In genomic region chr5:65808818-65809217, GRCh38 we compare ENCODE assay signal across 1 cellular context.
TF ChIP-seq lines count a peak whose summit lies in the region.

No MANE protein-coding gene starts in this region.

TF ChIP-seq in HEK293, 187 proteins besides CTCF, POLR2A, EP300 and RAD21 (continued from another document and continues in another):
- TF ChIP-seq, protein P1, sequence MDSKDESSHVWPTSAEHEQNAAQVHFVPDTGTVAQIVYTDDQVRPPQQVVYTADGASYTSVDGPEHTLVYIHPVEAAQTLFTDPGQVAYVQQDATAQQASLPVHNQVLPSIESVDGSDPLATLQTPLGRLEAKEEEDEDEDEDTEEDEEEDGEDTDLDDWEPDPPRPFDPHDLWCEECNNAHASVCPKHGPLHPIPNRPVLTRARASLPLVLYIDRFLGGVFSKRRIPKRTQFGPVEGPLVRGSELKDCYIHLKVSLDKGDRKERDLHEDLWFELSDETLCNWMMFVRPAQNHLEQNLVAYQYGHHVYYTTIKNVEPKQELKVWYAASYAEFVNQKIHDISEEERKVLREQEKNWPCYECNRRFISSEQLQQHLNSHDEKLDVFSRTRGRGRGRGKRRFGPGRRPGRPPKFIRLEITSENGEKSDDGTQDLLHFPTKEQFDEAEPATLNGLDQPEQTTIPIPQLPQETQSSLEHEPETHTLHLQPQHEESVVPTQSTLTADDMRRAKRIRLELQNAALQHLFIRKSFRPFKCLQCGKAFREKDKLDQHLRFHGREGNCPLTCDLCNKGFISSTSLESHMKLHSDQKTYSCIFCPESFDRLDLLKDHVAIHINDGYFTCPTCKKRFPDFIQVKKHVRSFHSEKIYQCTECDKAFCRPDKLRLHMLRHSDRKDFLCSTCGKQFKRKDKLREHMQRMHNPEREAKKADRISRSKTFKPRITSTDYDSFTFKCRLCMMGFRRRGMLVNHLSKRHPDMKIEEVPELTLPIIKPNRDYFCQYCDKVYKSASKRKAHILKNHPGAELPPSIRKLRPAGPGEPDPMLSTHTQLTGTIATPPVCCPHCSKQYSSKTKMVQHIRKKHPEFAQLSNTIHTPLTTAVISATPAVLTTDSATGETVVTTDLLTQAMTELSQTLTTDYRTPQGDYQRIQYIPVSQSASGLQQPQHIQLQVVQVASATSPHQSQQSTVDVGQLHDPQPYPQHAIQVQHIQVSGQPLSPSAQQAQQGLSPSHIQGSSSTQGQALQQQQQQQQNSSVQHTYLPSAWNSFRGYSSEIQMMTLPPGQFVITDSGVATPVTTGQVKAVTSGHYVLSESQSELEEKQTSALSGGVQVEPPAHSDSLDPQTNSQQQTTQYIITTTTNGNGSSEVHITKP (tag by site-specific recombination; IDR thresholded peaks at IDR 0.05), result 0 out of 2 replicates have a peak, but pooled peaks have one; percentile 29
- TF ChIP-seq ZNF654 (tag by site-specific recombination; IDR thresholded peaks at IDR 0.05; ENCODE audit: low read depth), result no peak
- no peak for TF ChIP-seq EGR2 (tag by site-specific recombination; IDR thresholded peaks at IDR 0.05; ENCODE audit: low read depth)
- TF ChIP-seq ZNF791 (tag by site-specific recombination; IDR thresholded peaks at IDR 0.05), result no peak
- no peak for TF ChIP-seq ZNF600 (tag by site-specific recombination; IDR thresholded peaks at IDR 0.05)
- no peak for TF ChIP-seq OVOL3 (tag by site-specific recombination; IDR thresholded peaks at IDR 0.05)
- TF ChIP-seq ZNF513 (tag by site-specific recombination; IDR thresholded peaks at IDR 0.05), result no peak
- TF ChIP-seq ZNF692 (tag by site-specific recombination; IDR thresholded peaks at IDR 0.05), result 0 out of 2 replicates have a peak, but pooled peaks have one; percentile 17
- no peak for TF ChIP-seq GLIS2 (tag by site-specific recombination; IDR thresholded peaks at IDR 0.05)
- TF ChIP-seq SP3 (tag by site-specific recombination; IDR thresholded peaks at IDR 0.05), result no peak
- no peak for TF ChIP-seq GFI1B (tag by site-specific recombination; IDR thresholded peaks at IDR 0.05)
- no peak for TF ChIP-seq KLF9 (tag by site-specific recombination; IDR thresholded peaks at IDR 0.05; ENCODE audit: low read depth)
- TF ChIP-seq, protein P2, sequence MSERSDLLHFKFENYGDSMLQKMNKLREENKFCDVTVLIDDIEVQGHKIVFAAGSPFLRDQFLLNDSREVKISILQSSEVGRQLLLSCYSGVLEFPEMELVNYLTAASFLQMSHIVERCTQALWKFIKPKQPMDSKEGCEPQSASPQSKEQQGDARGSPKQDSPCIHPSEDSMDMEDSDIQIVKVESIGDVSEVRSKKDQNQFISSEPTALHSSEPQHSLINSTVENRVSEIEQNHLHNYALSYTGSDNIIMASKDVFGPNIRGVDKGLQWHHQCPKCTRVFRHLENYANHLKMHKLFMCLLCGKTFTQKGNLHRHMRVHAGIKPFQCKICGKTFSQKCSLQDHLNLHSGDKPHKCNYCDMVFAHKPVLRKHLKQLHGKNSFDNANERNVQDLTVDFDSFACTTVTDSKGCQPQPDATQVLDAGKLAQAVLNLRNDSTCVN (tag by site-specific recombination; optimal IDR thresholded peaks at IDR 0.05), result no peak
- no peak for TF ChIP-seq ZBTB7A (tag by site-specific recombination; IDR thresholded peaks at IDR 0.05; ENCODE audit: low read depth)
- TF ChIP-seq, protein P3, sequence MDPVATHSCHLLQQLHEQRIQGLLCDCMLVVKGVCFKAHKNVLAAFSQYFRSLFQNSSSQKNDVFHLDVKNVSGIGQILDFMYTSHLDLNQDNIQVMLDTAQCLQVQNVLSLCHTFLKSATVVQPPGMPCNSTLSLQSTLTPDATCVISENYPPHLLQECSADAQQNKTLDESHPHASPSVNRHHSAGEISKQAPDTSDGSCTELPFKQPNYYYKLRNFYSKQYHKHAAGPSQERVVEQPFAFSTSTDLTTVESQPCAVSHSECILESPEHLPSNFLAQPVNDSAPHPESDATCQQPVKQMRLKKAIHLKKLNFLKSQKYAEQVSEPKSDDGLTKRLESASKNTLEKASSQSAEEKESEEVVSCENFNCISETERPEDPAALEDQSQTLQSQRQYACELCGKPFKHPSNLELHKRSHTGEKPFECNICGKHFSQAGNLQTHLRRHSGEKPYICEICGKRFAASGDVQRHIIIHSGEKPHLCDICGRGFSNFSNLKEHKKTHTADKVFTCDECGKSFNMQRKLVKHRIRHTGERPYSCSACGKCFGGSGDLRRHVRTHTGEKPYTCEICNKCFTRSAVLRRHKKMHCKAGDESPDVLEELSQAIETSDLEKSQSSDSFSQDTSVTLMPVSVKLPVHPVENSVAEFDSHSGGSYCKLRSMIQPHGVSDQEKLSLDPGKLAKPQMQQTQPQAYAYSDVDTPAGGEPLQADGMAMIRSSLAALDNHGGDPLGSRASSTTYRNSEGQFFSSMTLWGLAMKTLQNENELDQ (tag by site-specific recombination; IDR thresholded peaks at IDR 0.05; ENCODE audit: low read depth), result no peak
- peak; percentile 59; the same call in 1 of the 2 replicates for TF ChIP-seq ZXDB (tag by site-specific recombination; IDR thresholded peaks at IDR 0.05)
- no peak for TF ChIP-seq ZNF707 (tag by site-specific recombination; IDR thresholded peaks at IDR 0.05)
- TF ChIP-seq ZFHX2 (tag by site-specific recombination; conservative IDR thresholded peaks at IDR 0.05), result no peak
- no peak for TF ChIP-seq ZSCAN18 (tag by site-specific recombination; IDR thresholded peaks at IDR 0.05)
- no peak for TF ChIP-seq KLF1 (tag by site-specific recombination; IDR thresholded peaks at IDR 0.05)
- no peak for TF ChIP-seq ZNF175 (tag by site-specific recombination; IDR thresholded peaks at IDR 0.05)
- TF ChIP-seq ZSCAN16 (tag by site-specific recombination; IDR thresholded peaks at IDR 0.05), result no peak
- no peak for TF ChIP-seq PRDM2 (tag by site-specific recombination; IDR thresholded peaks at IDR 0.05; ENCODE audit: borderline replicate concordance)
- no peak for TF ChIP-seq ZNF138 (tag by site-specific recombination; IDR thresholded peaks at IDR 0.05; ENCODE audit: borderline replicate concordance)
- no peak for TF ChIP-seq ZNF596 (tag by site-specific recombination; IDR thresholded peaks at IDR 0.05)
- TF ChIP-seq ZNF518A (tag by site-specific recombination; conservative IDR thresholded peaks at IDR 0.05; ENCODE audit: low read depth), result peak; percentile 62
- peak; percentile 99 for TF ChIP-seq ZBTB17 (tag by site-specific recombination; IDR thresholded peaks at IDR 0.05)
- TF ChIP-seq ZNF24 (tag by site-specific recombination; IDR thresholded peaks at IDR 0.05), result no peak
- no peak for TF ChIP-seq BCL11B (tag by site-specific recombination; IDR thresholded peaks at IDR 0.05; ENCODE audit: low read depth)
- TF ChIP-seq SALL2 (tag by site-specific recombination; IDR thresholded peaks at IDR 0.05; ENCODE audit: borderline replicate concordance), result no peak
- TF ChIP-seq SETDB1 (IDR thresholded peaks at IDR 0.05; ENCODE audit: insufficient read length, low read length), result peak; percentile 39
